1 cellular context compared by ENCODE assay signal in the genomic region with DNA sequence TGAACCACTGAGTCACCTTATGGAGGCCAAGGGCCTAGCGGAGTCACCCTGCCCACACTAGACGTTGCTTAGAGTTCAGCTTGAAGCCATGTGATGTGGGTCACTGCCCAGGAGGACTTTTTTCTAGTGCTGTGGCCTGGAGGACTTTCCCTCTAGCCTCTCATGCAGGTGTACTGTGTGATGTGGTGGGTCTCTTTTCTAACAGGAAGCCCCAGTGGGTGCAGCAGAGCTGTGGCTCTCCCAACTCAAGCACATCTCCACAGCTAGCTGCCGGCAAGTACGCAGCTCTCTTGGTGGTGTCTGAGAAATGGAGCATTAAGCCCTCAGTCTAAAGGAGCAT.
TF ChIP-seq lines count a peak whose summit lies in the region.

No MANE protein-coding gene starts in this region.

TF ChIP-seq in GM12878, 131 proteins besides CTCF, POLR2A, EP300 and RAD21 (continued from another document):
- TF ChIP-seq TCF12 (IDR thresholded peaks at IDR 0.05; ENCODE audit: low read depth, low read length) (peak; percentile 86; the same call in 1 of the 2 replicates), TCF3 (IDR thresholded peaks at IDR 0.05; ENCODE audit: borderline replicate concordance, insufficient read depth, low read depth, low read length) (0 out of 2 replicates have a peak, but pooled peaks have one; percentile 39), NR2F1 (conservative IDR thresholded peaks at IDR 0.05) (peak; percentile 77), NR2C1 (IDR thresholded peaks at IDR 0.05) (peak; percentile 45; the same call in 1 of the 2 replicates), ZNF217 (IDR thresholded peaks at IDR 0.05) (no peak), EED (IDR thresholded peaks at IDR 0.05; ENCODE audit: low read depth) (peak; percentile 67), CREB1 (IDR thresholded peaks at IDR 0.05; ENCODE audit: low read depth) (peak; percentile 63), BCL11A (IDR thresholded peaks at IDR 0.05; ENCODE audit: low read depth, low read length) (peak; percentile 69; the same call in 1 of the 2 replicates), MTA3 (IDR thresholded peaks at IDR 0.05; ENCODE audit: borderline replicate concordance, low read length) (peak; percentile 72; the same call in 1 of the 2 replicates), JUNB (IDR thresholded peaks at IDR 0.05) (no peak), EGR1 (IDR thresholded peaks at IDR 0.05; ENCODE audit: borderline replicate concordance in 1 of 2, low read depth in 2 of 2, low read length in 2 of 2) (peak in 1 of 2 experiments; percentile 1; a peak in 1 of 3 replicates), TAF1 (IDR thresholded peaks at IDR 0.05; ENCODE audit: borderline replicate concordance, low read depth, low read length) (peak; percentile 47; the same call in 1 of the 2 replicates), RUNX3 (IDR thresholded peaks at IDR 0.05; ENCODE audit: low read length) (peak; percentile 91), MTA2 (IDR thresholded peaks at IDR 0.05; ENCODE audit: low read depth) (peak; percentile 15; the same call in 1 of the 2 replicates), RAD51 (IDR thresholded peaks at IDR 0.05) (no peak), IKZF1 (conservative IDR thresholded peaks at IDR 0.05) (0 out of 2 replicates have a peak, but pooled peaks have one; percentile 11), TARDBP (IDR thresholded peaks at IDR 0.05; ENCODE audit: borderline replicate concordance) (0 out of 2 replicates have a peak, but pooled peaks have one; percentile 51), NFIC (IDR thresholded peaks at IDR 0.05; ENCODE audit: low read depth, low read length) (peak; percentile 80; the same call in 1 of the 2 replicates), PML (IDR thresholded peaks at IDR 0.05; ENCODE audit: low read length) (peak; percentile 68; the same call in 1 of the 2 replicates), IRF4 (IDR thresholded peaks at IDR 0.05; ENCODE audit: low read depth, low read length) (0 out of 2 replicates have a peak, but pooled peaks have one; percentile 23), CBFB (IDR thresholded peaks at IDR 0.05; ENCODE audit: low read depth) (peak; percentile 63; the same call in 1 of the 2 replicates), PAX5 (IDR thresholded peaks at IDR 0.05; ENCODE audit: borderline replicate concordance, low read depth, low read length) (peak; percentile 86), EZH2 (IDR thresholded peaks at IDR 0.05; ENCODE audit: borderline replicate concordance, control insufficient read depth, low read depth, low read length) (no peak), MYB (IDR thresholded peaks at IDR 0.05; ENCODE audit: borderline replicate concordance, low read depth, low read length) (no peak), BHLHE40 (IDR thresholded peaks at IDR 0.05; ENCODE audit: borderline replicate concordance in 1 of 2, low read depth in 2 of 2, low read length in 1 of 2) (peak; percentile 12 to 43; a peak in 2 of 4 replicates), FOXM1 (IDR thresholded peaks at IDR 0.05; ENCODE audit: low read depth, low read length) (peak; percentile 82; the same call in 1 of the 2 replicates), TCF7 (IDR thresholded peaks at IDR 0.05; ENCODE audit: borderline replicate concordance) (peak; percentile 98), POU2F2 (IDR thresholded peaks at IDR 0.05; ENCODE audit: borderline replicate concordance, low read depth, low read length) (no peak; the same call in 2 of the 3 replicates), SPI1 (IDR thresholded peaks at IDR 0.05; ENCODE audit: borderline replicate concordance, insufficient read depth, low read depth, low read length) (0 out of 2 replicates have a peak, but pooled peaks have one; percentile 7), SMARCA5 (IDR thresholded peaks at IDR 0.05) (no peak), ZSCAN29 (IDR thresholded peaks at IDR 0.05) (no peak), GABPA (IDR thresholded peaks at IDR 0.05; ENCODE audit: low read depth) (0 out of 2 replicates have a peak, but pooled peaks have one; percentile 24), ZBED1 (IDR thresholded peaks at IDR 0.05; ENCODE audit: borderline replicate concordance) (peak; percentile 58; the same call in 1 of the 2 replicates), TBL1XR1 (IDR thresholded peaks at IDR 0.05; ENCODE audit: low read depth, low read length) (0 out of 2 replicates have a peak, but pooled peaks have one; percentile 16)
- TF ChIP-seq, protein P1, sequence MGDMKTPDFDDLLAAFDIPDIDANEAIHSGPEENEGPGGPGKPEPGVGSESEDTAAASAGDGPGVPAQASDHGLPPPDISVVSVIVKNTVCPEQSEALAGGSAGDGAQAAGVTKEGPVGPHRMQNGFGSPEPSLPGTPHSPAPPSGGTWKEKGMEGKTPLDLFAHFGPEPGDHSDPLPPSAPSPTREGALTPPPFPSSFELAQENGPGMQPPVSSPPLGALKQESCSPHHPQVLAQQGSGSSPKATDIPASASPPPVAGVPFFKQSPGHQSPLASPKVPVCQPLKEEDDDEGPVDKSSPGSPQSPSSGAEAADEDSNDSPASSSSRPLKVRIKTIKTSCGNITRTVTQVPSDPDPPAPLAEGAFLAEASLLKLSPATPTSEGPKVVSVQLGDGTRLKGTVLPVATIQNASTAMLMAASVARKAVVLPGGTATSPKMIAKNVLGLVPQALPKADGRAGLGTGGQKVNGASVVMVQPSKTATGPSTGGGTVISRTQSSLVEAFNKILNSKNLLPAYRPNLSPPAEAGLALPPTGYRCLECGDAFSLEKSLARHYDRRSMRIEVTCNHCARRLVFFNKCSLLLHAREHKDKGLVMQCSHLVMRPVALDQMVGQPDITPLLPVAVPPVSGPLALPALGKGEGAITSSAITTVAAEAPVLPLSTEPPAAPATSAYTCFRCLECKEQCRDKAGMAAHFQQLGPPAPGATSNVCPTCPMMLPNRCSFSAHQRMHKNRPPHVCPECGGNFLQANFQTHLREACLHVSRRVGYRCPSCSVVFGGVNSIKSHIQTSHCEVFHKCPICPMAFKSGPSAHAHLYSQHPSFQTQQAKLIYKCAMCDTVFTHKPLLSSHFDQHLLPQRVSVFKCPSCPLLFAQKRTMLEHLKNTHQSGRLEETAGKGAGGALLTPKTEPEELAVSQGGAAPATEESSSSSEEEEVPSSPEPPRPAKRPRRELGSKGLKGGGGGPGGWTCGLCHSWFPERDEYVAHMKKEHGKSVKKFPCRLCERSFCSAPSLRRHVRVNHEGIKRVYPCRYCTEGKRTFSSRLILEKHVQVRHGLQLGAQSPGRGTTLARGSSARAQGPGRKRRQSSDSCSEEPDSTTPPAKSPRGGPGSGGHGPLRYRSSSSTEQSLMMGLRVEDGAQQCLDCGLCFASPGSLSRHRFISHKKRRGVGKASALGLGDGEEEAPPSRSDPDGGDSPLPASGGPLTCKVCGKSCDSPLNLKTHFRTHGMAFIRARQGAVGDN (IDR thresholded peaks at IDR 0.05): peak; percentile 62; the same call in 1 of the 2 replicates
- TF ChIP-seq, protein P2, sequence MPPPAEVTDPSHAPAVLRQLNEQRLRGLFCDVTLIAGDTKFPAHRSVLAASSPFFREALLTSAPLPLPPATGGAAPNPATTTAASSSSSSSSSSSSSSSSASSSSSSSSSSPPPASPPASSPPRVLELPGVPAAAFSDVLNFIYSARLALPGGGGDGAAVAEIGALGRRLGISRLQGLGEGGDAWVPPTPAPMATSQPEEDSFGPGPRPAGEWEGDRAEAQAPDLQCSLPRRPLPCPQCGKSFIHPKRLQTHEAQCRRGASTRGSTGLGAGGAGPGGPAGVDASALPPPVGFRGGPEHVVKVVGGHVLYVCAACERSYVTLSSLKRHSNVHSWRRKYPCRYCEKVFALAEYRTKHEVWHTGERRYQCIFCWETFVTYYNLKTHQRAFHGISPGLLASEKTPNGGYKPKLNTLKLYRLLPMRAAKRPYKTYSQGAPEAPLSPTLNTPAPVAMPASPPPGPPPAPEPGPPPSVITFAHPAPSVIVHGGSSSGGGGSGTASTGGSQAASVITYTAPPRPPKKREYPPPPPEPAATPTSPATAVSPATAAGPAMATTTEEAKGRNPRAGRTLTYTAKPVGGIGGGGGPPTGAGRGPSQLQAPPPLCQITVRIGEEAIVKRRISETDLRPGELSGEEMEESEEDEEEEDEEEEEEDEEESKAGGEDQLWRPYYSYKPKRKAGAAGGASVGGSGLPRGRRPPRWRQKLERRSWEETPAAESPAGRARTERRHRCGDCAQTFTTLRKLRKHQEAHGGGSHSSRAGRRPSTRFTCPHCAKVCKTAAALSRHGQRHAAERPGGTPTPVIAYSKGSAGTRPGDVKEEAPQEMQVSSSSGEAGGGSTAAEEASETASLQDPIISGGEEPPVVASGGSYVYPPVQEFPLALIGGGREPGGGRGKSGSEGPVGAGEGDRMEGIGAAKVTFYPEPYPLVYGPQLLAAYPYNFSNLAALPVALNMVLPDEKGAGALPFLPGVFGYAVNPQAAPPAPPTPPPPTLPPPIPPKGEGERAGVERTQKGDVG (CRISPR knock-in tag; IDR thresholded peaks at IDR 0.05): no peak
- TF ChIP-seq, protein P3, sequence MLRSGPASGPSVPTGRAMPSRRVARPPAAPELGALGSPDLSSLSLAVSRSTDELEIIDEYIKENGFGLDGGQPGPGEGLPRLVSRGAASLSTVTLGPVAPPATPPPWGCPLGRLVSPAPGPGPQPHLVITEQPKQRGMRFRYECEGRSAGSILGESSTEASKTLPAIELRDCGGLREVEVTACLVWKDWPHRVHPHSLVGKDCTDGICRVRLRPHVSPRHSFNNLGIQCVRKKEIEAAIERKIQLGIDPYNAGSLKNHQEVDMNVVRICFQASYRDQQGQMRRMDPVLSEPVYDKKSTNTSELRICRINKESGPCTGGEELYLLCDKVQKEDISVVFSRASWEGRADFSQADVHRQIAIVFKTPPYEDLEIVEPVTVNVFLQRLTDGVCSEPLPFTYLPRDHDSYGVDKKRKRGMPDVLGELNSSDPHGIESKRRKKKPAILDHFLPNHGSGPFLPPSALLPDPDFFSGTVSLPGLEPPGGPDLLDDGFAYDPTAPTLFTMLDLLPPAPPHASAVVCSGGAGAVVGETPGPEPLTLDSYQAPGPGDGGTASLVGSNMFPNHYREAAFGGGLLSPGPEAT (IDR thresholded peaks at IDR 0.05; ENCODE audit: low read depth): no peak
- TF ChIP-seq, protein P4, sequence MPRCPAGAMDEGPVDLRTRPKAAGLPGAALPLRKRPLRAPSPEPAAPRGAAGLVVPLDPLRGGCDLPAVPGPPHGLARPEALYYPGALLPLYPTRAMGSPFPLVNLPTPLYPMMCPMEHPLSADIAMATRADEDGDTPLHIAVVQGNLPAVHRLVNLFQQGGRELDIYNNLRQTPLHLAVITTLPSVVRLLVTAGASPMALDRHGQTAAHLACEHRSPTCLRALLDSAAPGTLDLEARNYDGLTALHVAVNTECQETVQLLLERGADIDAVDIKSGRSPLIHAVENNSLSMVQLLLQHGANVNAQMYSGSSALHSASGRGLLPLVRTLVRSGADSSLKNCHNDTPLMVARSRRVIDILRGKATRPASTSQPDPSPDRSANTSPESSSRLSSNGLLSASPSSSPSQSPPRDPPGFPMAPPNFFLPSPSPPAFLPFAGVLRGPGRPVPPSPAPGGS (IDR thresholded peaks at IDR 0.05; ENCODE audit: borderline replicate concordance, insufficient read depth, low read depth, low read length, poor library complexity, severe bottlenecking): peak; percentile 63
- TF ChIP-seq, protein P5, sequence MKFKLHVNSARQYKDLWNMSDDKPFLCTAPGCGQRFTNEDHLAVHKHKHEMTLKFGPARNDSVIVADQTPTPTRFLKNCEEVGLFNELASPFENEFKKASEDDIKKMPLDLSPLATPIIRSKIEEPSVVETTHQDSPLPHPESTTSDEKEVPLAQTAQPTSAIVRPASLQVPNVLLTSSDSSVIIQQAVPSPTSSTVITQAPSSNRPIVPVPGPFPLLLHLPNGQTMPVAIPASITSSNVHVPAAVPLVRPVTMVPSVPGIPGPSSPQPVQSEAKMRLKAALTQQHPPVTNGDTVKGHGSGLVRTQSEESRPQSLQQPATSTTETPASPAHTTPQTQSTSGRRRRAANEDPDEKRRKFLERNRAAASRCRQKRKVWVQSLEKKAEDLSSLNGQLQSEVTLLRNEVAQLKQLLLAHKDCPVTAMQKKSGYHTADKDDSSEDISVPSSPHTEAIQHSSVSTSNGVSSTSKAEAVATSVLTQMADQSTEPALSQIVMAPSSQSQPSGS (IDR thresholded peaks at IDR 0.05; ENCODE audit: low read length): peak; percentile 54; the same call in 1 of the 2 replicates
- TF ChIP-seq, protein P6, sequence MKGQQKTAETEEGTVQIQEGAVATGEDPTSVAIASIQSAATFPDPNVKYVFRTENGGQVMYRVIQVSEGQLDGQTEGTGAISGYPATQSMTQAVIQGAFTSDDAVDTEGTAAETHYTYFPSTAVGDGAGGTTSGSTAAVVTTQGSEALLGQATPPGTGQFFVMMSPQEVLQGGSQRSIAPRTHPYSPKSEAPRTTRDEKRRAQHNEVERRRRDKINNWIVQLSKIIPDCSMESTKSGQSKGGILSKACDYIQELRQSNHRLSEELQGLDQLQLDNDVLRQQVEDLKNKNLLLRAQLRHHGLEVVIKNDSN (IDR thresholded peaks at IDR 0.05; ENCODE audit: borderline replicate concordance, extremely low read length, insufficient read depth, low read depth, low read length): peak; percentile 5
- TF ChIP-seq, protein P7, sequence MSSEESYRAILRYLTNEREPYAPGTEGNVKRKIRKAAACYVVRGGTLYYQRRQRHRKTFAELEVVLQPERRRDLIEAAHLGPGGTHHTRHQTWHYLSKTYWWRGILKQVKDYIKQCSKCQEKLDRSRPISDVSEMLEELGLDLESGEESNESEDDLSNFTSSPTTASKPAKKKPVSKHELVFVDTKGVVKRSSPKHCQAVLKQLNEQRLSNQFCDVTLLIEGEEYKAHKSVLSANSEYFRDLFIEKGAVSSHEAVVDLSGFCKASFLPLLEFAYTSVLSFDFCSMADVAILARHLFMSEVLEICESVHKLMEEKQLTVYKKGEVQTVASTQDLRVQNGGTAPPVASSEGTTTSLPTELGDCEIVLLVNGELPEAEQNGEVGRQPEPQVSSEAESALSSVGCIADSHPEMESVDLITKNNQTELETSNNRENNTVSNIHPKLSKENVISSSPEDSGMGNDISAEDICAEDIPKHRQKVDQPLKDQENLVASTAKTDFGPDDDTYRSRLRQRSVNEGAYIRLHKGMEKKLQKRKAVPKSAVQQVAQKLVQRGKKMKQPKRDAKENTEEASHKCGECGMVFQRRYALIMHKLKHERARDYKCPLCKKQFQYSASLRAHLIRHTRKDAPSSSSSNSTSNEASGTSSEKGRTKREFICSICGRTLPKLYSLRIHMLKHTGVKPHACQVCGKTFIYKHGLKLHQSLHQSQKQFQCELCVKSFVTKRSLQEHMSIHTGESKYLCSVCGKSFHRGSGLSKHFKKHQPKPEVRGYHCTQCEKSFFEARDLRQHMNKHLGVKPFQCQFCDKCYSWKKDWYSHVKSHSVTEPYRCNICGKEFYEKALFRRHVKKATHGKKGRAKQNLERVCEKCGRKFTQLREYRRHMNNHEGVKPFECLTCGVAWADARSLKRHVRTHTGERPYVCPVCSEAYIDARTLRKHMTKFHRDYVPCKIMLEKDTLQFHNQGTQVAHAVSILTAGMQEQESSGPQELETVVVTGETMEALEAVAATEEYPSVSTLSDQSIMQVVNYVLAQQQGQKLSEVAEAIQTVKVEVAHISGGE (CRISPR knock-in tag; IDR thresholded peaks at IDR 0.05): no peak
